Comparison of ENCODE assay signal across 1 cellular context in the genomic region with DNA sequence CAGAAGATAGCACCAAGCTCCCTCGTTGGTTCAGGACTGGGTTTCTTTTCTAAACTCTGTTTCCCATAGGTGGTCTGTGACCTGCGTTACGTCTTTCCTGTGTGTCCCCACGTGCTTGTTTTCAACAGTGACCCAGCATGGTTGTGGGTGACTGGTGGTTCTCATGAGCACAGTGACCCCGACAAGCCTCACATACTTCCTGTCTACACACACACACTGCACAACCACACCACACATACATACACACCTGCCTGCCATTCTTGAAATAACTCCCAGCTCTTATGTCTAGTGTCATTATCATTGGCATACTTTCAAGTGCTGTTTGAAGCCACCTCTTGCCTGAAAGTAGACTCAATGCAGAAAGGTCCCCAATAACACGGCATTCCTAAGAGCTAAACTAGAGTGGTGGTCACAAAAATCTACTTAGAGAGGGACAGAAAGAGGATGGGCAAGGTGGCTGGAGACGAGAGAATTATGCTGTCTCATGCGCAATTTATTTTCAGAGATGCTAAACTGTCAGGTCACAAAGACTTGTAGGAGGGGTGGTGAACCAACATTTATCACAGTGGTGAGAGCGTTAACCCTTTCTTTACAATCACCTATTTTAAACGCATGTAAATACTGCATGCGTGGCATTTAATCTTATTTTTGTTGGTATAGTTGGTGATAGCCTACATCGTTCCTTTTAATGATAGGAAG.
TF ChIP-seq lines count a peak whose summit lies in the region.

No MANE protein-coding gene starts in this region.

TF ChIP-seq in GM23338, 12 proteins besides CTCF, POLR2A, EP300 and RAD21 (continued from another document):
- TF ChIP-seq, protein P1, sequence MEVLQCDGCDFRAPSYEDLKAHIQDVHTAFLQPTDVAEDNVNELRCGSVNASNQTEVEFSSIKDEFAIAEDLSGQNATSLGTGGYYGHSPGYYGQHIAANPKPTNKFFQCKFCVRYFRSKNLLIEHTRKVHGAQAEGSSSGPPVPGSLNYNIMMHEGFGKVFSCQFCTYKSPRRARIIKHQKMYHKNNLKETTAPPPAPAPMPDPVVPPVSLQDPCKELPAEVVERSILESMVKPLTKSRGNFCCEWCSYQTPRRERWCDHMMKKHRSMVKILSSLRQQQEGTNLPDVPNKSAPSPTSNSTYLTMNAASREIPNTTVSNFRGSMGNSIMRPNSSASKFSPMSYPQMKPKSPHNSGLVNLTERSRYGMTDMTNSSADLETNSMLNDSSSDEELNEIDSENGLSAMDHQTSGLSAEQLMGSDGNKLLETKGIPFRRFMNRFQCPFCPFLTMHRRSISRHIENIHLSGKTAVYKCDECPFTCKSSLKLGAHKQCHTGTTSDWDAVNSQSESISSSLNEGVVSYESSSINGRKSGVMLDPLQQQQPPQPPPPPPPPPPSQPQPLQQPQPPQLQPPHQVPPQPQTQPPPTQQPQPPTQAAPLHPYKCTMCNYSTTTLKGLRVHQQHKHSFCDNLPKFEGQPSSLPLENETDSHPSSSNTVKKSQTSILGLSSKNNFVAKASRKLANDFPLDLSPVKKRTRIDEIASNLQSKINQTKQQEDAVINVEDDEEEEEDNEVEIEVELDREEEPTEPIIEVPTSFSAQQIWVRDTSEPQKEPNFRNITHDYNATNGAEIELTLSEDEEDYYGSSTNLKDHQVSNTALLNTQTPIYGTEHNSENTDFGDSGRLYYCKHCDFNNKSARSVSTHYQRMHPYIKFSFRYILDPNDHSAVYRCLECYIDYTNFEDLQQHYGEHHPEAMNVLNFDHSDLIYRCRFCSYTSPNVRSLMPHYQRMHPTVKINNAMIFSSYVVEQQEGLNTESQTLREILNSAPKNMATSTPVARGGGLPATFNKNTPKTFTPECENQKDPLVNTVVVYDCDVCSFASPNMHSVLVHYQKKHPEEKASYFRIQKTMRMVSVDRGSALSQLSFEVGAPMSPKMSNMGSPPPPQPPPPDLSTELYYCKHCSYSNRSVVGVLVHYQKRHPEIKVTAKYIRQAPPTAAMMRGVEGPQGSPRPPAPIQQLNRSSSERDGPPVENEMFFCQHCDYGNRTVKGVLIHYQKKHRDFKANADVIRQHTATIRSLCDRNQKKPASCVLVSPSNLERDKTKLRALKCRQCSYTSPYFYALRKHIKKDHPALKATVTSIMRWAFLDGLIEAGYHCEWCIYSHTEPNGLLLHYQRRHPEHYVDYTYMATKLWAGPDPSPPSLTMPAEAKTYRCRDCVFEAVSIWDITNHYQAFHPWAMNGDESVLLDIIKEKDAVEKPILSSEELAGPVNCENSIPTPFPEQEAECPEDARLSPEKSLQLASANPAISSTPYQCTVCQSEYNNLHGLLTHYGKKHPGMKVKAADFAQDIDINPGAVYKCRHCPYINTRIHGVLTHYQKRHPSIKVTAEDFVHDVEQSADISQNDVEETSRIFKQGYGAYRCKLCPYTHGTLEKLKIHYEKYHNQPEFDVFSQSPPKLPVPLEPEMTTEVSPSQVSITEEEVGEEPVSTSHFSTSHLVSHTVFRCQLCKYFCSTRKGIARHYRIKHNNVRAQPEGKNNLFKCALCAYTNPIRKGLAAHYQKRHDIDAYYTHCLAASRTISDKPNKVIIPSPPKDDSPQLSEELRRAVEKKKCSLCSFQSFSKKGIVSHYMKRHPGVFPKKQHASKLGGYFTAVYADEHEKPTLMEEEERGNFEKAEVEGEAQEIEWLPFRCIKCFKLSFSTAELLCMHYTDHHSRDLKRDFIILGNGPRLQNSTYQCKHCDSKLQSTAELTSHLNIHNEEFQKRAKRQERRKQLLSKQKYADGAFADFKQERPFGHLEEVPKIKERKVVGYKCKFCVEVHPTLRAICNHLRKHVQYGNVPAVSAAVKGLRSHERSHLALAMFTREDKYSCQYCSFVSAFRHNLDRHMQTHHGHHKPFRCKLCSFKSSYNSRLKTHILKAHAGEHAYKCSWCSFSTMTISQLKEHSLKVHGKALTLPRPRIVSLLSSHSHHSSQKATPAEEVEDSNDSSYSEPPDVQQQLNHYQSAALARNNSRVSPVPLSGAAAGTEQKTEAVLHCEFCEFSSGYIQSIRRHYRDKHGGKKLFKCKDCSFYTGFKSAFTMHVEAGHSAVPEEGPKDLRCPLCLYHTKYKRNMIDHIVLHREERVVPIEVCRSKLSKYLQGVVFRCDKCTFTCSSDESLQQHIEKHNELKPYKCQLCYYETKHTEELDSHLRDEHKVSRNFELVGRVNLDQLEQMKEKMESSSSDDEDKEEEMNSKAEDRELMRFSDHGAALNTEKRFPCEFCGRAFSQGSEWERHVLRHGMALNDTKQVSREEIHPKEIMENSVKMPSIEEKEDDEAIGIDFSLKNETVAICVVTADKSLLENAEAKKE (CRISPR knock-in tag; IDR thresholded peaks at IDR 0.05) = no peak
- no peak for TF ChIP-seq STAT1 (IDR thresholded peaks at IDR 0.05; ENCODE audit: unreplicated experiment)
- TF ChIP-seq ZNF331 (CRISPR knock-in tag; IDR thresholded peaks at IDR 0.05; ENCODE audit: low read depth) = no peak
- no peak for TF ChIP-seq ETS1 (IDR thresholded peaks at IDR 0.05)
- no peak for TF ChIP-seq REST (IDR thresholded peaks at IDR 0.05; ENCODE audit: unreplicated experiment)
